Comparison of ENCODE assay signal across 8 cellular contexts in genomic region chr10:69179743-69180524, GRCh38. TPM values are rescaled to one million over a fixed set of nuclear protein-coding genes. Genes with fewer than 3 reads are reported as not detected.
A peak's percentile ranks its signal among the peaks of the same experiment; 100 is the strongest.
DNase-seq lines count a peak whose midpoint lies in the region; ATAC-seq lines count a peak whose summit lies in the region.

Gene SUPV3L1, plus strand, starts transcription at chr10:69180234. Its CDS starts 58 bp downstream, at chr10:69180292.

- ATAC-seq in GM19467 (IDR thresholded peaks at IDR 0.05; ENCODE audit: unreplicated experiment) = peak; percentile 80

- H3K36me3 ChIP-seq in CD8-positive, alpha-beta memory T cell (ENCODE audit: insufficient read depth, low read length) = peaks cover 13% of the 10 kb centered on the region
- H3K36me3 ChIP-seq in effector memory CD4-positive, alpha-beta T cell (ENCODE audit: control insufficient read depth, insufficient read depth, low read length) = peaks cover 5% of the 10 kb centered on the region

- CTCF ChIA-PET in CD8-positive, alpha-beta memory T cell (lab: Charles Lee) = interaction anchor here (1.1 to 1.4 kb wide), 2 partner anchors 10 to 26 kb away, joined by 3 to 4 read pairs; no protein-coding TSS in a partner anchor

- peaks cover 0 to 5% of the 10 kb centered on the region in 2 donors for H3K27me3 Mint-ChIP-seq in CD8-positive, alpha-beta memory T cell

- peak within 1 kb of the TSS; percentile 95 to 99 (median 97) for H3K4me3 Mint-ChIP-seq in CD8-positive, alpha-beta memory T cell

- POLR2A ChIA-PET in CD8-positive, alpha-beta memory T cell (lab: Charles Lee) = interaction anchor here (1.4 kb wide), 1 partner anchor 279 kb away, joined by 4 read pairs; the partner anchor contains the start of gene DDX50

- H3K9me3 ChIP-seq in CD8-positive, alpha-beta memory T cell (ENCODE audit: low read length) = no peaks in the 10 kb centered on the region
- H3K9me3 ChIP-seq in effector memory CD4-positive, alpha-beta T cell (ENCODE audit: control insufficient read depth, low read length) = no peaks in the 10 kb centered on the region

- peaks cover 43 to 53% (median 53%) of the 10 kb centered on the region in 3 donors for H3K4me1 Mint-ChIP-seq in CD8-positive, alpha-beta memory T cell

- DNase-seq in CD8-positive, alpha-beta memory T cell = peak; percentile 76 to 91 (median 89)
- peak; percentile 96 for DNase-seq in HS-5 (ENCODE audit: low read depth)
- DNase-seq in NOMO-1 treated with DMSO at 0.1 percent for 48 hours (lab: John Stamatoyannopoulos, UW; ENCODE audit: unreplicated experiment) = peak; percentile 96
- peak; percentile 72 to 79 for DNase-seq in activated CD8-positive, alpha-beta memory T cell treated with anti-CD3 and anti-CD28 coated beads for 4 hours (ENCODE audit: low read depth in 2 of 2)
- peak; percentile 67 to 81 (median 75) for DNase-seq in effector memory CD4-positive, alpha-beta T cell
- peak; percentile 98 for DNase-seq in lung microvascular endothelial cell (ENCODE audit: low read depth in 2 of 2)
- DNase-seq in stimulated activated CD4-positive, alpha-beta T cell treated with anti-CD3 and anti-CD28 coated beads, TNF-alpha, amount 100 ng/mL, for 48 hours (ENCODE audit: low read depth in 3 of 3) = peak; percentile 64 to 77 (median 77)

- H3K27ac ChIP-seq in CD8-positive, alpha-beta memory T cell (ENCODE audit: low read depth, low read length) = peak within 1 kb of the TSS; percentile 97
- H3K27ac ChIP-seq in effector memory CD4-positive, alpha-beta T cell (ENCODE audit: insufficient read depth, low read length, poor library complexity, severe bottlenecking) = peak within 1 kb of the TSS; percentile 91

- peaks cover 15% of the 10 kb centered on the region for H3K4me1 ChIP-seq in CD8-positive, alpha-beta memory T cell (ENCODE audit: insufficient read depth, low read length)
- H3K4me1 ChIP-seq in effector memory CD4-positive, alpha-beta T cell (ENCODE audit: control insufficient read depth, insufficient read depth, low read length, poor library complexity, severe bottlenecking) = peaks cover 8% of the 10 kb centered on the region

- peak within 1 kb of the TSS; percentile 77 for H3K4me3 ChIP-seq in CD8-positive, alpha-beta memory T cell (ENCODE audit: low read length)
- peak within 1 kb of the TSS; percentile 84 for H3K4me3 ChIP-seq in effector memory CD4-positive, alpha-beta T cell (ENCODE audit: insufficient read depth, low read depth, low read length, poor library complexity, severe bottlenecking)

- H3K36me3 Mint-ChIP-seq in CD8-positive, alpha-beta memory T cell = peaks cover 0 to 33% (median 3%) of the 10 kb centered on the region in 3 donors

- H3K27me3 ChIP-seq in CD8-positive, alpha-beta memory T cell (ENCODE audit: insufficient read depth, low read length, poor library complexity, severe bottlenecking) = no peaks in the 10 kb centered on the region
- no peaks in the 10 kb centered on the region for H3K27me3 ChIP-seq in effector memory CD4-positive, alpha-beta T cell (replicated peaks; ENCODE audit: control insufficient read depth, insufficient read depth, low read length, poor library complexity, severe bottlenecking)

- H3K9me3 Mint-ChIP-seq in CD8-positive, alpha-beta memory T cell = no peaks in the 10 kb centered on the region

- peak within 1 kb of the TSS; percentile 99 to 100 (median 100) for H3K27ac Mint-ChIP-seq in CD8-positive, alpha-beta memory T cell

RNA-seq across cellular contexts. Expression of gene SUPV3L1, which starts in this region (rescaled TPM):
- total RNA-seq in CD8-positive, alpha-beta memory T cell = 10 to 100 TPM; 50.0 to 51.0 TPM
- 25.1 TPM for polyA plus RNA-seq in CD8-positive, alpha-beta memory T cell
- total RNA-seq in lung microvascular endothelial cell = 13.1 and 20.8 TPM in 2 replicates

Comparison
In these comparisons a context has a peak if more than half of its experiments do, and no peak if none do; other contexts are left out.
1. Peak in every context shown above with its lines: DNase-seq, ATAC-seq, H3K4me3 ChIP-seq and H3K27ac ChIP-seq.